In the genomic region with DNA sequence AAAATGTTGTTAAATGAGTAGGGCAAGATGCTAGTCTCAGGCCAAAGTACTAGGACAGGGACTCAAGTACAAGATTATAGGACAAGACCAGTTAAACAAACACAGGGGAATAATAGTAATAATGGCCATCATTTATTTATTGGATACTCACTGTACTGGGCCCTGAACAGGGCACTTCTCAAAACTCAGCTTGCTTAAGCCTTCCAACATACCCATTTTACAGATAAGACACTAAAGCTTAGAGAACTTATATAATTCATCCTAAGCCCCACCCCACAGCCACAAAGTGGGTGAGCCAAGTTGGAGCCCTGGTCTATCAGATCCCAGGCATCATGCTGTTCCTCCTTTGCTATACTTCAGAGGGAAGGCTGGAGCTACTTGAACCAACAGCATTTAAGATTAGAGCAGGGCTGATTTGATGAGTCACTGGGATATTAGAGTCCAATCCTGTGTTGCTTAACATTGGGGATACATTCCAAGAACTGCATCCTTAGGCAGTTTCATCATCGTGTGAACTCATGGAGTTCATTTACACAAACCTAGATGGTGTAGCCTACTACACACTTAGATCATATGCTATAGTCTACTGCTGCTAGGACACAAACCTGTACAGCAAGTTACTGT, we compare ENCODE assay signal across 13 cellular contexts.
A peak's percentile ranks its signal among the peaks of the same experiment; 100 is the strongest.
DNase-seq lines count a peak whose midpoint lies in the region; ATAC-seq and TF ChIP-seq lines count a peak whose summit lies in the region.
"Had no signal": no experiment of that assay in that cellular context is flagged by ENCODE, and none has a peak within 500 bp of the region (broad histone marks: within the 10 kb centered on the region; RNA-seq: fewer than 3 reads in every experiment).

No MANE protein-coding gene starts in this region.

- in situ Hi-C loops in G401 (cut with HindIII; ENCODE audit: low sequenced_read_pairs), result no loop called here

- H3K9me3 ChIP-seq in PC-3 (ENCODE audit: low read length) (no peaks in the 10 kb centered on the region), psoas muscle (no peaks in the 10 kb centered on the region), uterus (no peaks in the 10 kb centered on the region)
- H3K9me3 ChIP-seq: heart right ventricle had no signal

- no peaks in the 10 kb centered on the region for H3F3A ChIP-seq in PC-3 (ENCODE audit: low read length, unreplicated experiment)

- no peaks in the 10 kb centered on the region for H4K20me1 ChIP-seq in PC-3 (ENCODE audit: low read length)

- CTCF ChIA-PET in PC-3 (lab: Charles Lee), result no interaction called here

- H3K27me3 ChIP-seq in PC-3 (ENCODE audit: low read length) (no peaks in the 10 kb centered on the region), psoas muscle (ENCODE audit: insufficient read depth in 3 of 3, low read length in 2 of 3) (no peaks in the 10 kb centered on the region), uterus (no peaks in the 10 kb centered on the region)

- intact Hi-C loops in PC-3 (cut with micrococcal nuclease) (no loop called here), psoas muscle (cut with DNase I) (no loop called here), uterus (cut with DNase I; ENCODE audit: low total_unique reads) (no loop called here)

- no peak overlapping the region for H3K4me3 ChIP-seq in PC-3 (ENCODE audit: low read length)
- no peak overlapping the region for H3K4me3 ChIP-seq in psoas muscle
- no peak overlapping the region for H3K4me3 ChIP-seq in uterus
- H3K4me3 ChIP-seq: GM23338, heart right ventricle had no signal

- peak; percentile 84 for ATAC-seq in PC-3
- ATAC-seq in psoas muscle, result peak; percentile 89 to 96 (median 94)
- ATAC-seq: GM23338; natural killer cell treated with Interleukin-12 subunit alpha and Interleukin-12 subunit beta and Interleukin-15 and Interleukin-18, amount 100 ng/mL, for 72 hours had no signal

- POLR2A ChIA-PET in PC-3 (lab: Charles Lee; ENCODE audit: unreplicated experiment), result no interaction called here

- TF ChIP-seq POLR2A in uterus (IDR thresholded peaks at IDR 0.05), result no peak

- no peaks in the 10 kb centered on the region for H3K79me2 ChIP-seq in PC-3 (ENCODE audit: low read length)

- TF ChIP-seq CTCF in PC-3 (conservative IDR thresholded peaks at IDR 0.05; ENCODE audit: low read depth, low read length), result no peak
- TF ChIP-seq CTCF in psoas muscle (IDR thresholded peaks at IDR 0.05), result no peak
- TF ChIP-seq CTCF in uterus (IDR thresholded peaks at IDR 0.05), result no peak

- H3K4me2 ChIP-seq in PC-3 (ENCODE audit: low read length), result no peak overlapping the region
- H3K4me2 ChIP-seq: GM23338 had no signal

- no peaks in the 10 kb centered on the region for H3K36me3 ChIP-seq in PC-3 (ENCODE audit: low read depth, low read length)
- H3K36me3 ChIP-seq in psoas muscle (ENCODE audit: insufficient read depth in 1 of 2, low read depth in 1 of 2), result no peaks in the 10 kb centered on the region
- no peaks in the 10 kb centered on the region for H3K36me3 ChIP-seq in uterus
- H3K36me3 ChIP-seq: heart right ventricle had no signal

- H3K9me2 ChIP-seq in PC-3 (replicated peaks; ENCODE audit: low read length), result no peaks in the 10 kb centered on the region

- H3K4me1 ChIP-seq in PC-3 (ENCODE audit: insufficient read depth, low read length) (peaks cover 9% of the 10 kb centered on the region), psoas muscle (no peaks in the 10 kb centered on the region), uterus (no peaks in the 10 kb centered on the region)
- H3K4me1 ChIP-seq: heart right ventricle had no signal

- H3K9ac ChIP-seq in PC-3 (ENCODE audit: low read length), result no peak overlapping the region

- no peak overlapping the region for H2AFZ ChIP-seq in PC-3 (ENCODE audit: low read length)
- H2AFZ ChIP-seq: GM23338 had no signal

- BruUV-seq in PC-3 (replicated peaks; lab: Mats Ljungman, UMichigan), result no TSS peak

- 21 to 32% (median 21%) methylated on average over 1 of the region's 1 CpG for WGBS in psoas muscle, 3 donors

- no peak overlapping the region for H3K27ac ChIP-seq in PC-3 (ENCODE audit: low read length)
- peak overlapping the region; percentile 53 for H3K27ac ChIP-seq in psoas muscle
- H3K27ac ChIP-seq in uterus, result no peak overlapping the region
- H3K27ac ChIP-seq: heart right ventricle had no signal

- peak; percentile 97 for DNase-seq in EH (ENCODE audit: low read depth)
- peak; percentile 90 for DNase-seq in PC-3
- DNase-seq in fibroblast of gingiva (ENCODE audit: low read depth), result peak; percentile 95
- no peak for DNase-seq in psoas muscle
- no peak for DNase-seq in G401 (ENCODE audit: low spot score)
- no peak for DNase-seq in uterus
- DNase-seq in D341Med (ENCODE audit: low spot score), result no peak
- no peak for DNase-seq in SHP77 (lab: John Stamatoyannopoulos, UW)
- DNase-seq: activated CD4-positive, alpha-beta T cell treated with anti-CD3 and anti-CD28 coated beads, Interleukin-2, amount 10 ng/mL, durations not matched to agents 7 days and 5 days; heart right ventricle; NCI-H187 had no signal

Comparison
In these comparisons a context has a peak if more than half of its experiments do, and no peak if none do; other contexts are left out.
1. DNase-seq: peak in EH (single experiment), PC-3 (single experiment) and fibroblast of gingiva (single experiment); none in psoas muscle (0 of 2), G401 (single experiment), uterus (0 of 2), D341Med (single experiment) and SHP77 (0 of 2).